Comparison of ENCODE assay signal across 18 cellular contexts in the genomic region with DNA sequence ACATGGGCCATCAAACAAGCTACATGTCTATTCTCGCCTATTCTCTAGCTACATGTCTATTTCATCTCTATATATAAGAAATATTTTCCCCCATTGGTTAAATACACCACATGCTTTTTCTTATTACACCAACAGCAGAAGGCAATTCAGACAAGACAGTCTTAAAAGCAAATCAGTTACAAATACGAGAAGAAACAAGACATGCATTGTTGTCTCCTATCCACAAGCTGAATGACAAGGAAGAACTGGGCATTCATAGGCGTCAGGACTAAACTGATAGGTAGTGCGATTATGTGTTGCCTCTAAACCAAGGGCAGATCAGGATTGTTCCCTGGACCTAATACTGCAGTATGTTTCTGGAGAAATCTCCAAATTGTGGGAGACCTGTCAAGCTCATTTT.
"Had no signal": no experiment of that assay in that cellular context is flagged by ENCODE, and none has a peak within 500 bp of the region (broad histone marks: within the 10 kb centered on the region; RNA-seq: fewer than 3 reads in every experiment).

No MANE protein-coding gene starts in this region.

- DNase-seq: colonic mucosa; cortex of kidney; dermis blood vessel endothelial cell; dorsolateral prefrontal cortex; effector CD4-positive, alpha-beta T cell; effector CD8-positive, alpha-beta T cell; effector memory CD4-positive, alpha-beta T cell; effector memory CD8-positive, alpha-beta T cell; endodermal cell; erythroblast; esophagus squamous epithelium; foreskin fibroblast; foreskin keratinocyte; gastrocnemius medialis; glutamatergic neuron; head of caudate nucleus; heart left ventricle; heart right ventricle had no signal
